20 cellular contexts compared by ENCODE assay signal in genomic region chr1:164801246-164801731, GRCh38.
DNase-seq lines count a peak whose midpoint lies in the region; ATAC-seq and TF ChIP-seq lines count a peak whose summit lies in the region.
"Had no signal": no experiment of that assay in that cellular context is flagged by ENCODE, and none has a peak within 500 bp of the region (broad histone marks: within the 10 kb centered on the region; RNA-seq: fewer than 3 reads in every experiment).

No MANE protein-coding gene starts in this region.

- no peaks in the 10 kb centered on the region for H3K27me3 Mint-ChIP-seq in mesothelial cell of epicardium (ENCODE audit: low read depth)
- no peaks in the 10 kb centered on the region for H3K27me3 Mint-ChIP-seq in stimulated activated naive CD8-positive, alpha-beta T cell treated with anti-CD3 and anti-CD28 coated beads, Interleukin-15, amount 100 ng/mL, for 72 hours
- H3K27me3 Mint-ChIP-seq: activated CD4-positive, alpha-beta T cell treated with anti-CD3 and anti-CD28 coated beads for 36 hours; dendritic cell treated with granulocyte-macrophage colony-stimulating factor and Interleukin-4, amounts not matched to agents 40 ng/mL and 50 ng/mL, for 4 days had no signal

- peaks cover 19% of the 10 kb centered on the region for H3K4me1 Mint-ChIP-seq in mesothelial cell of epicardium
- no peaks in the 10 kb centered on the region for H3K4me1 Mint-ChIP-seq in stimulated activated naive CD8-positive, alpha-beta T cell treated with anti-CD3 and anti-CD28 coated beads, Interleukin-15, amount 100 ng/mL, for 72 hours
- H3K4me1 Mint-ChIP-seq: activated CD4-positive, alpha-beta T cell treated with anti-CD3 and anti-CD28 coated beads for 36 hours had no signal

- peak overlapping the region; percentile 35 for H3K4me3 ChIP-seq in coronary artery
- H3K4me3 ChIP-seq in skeletal muscle tissue (ENCODE audit: low read length in 3 of 3), result peak overlapping the region in 1 of 3 donors; percentile 37
- no peak overlapping the region for H3K4me3 ChIP-seq in SJCRH30
- no peak overlapping the region for H3K4me3 ChIP-seq in ovary
- H3K4me3 ChIP-seq: HAP-1, heart left ventricle, PC-9, vagina had no signal

- TF ChIP-seq CTCF in coronary artery (IDR thresholded peaks at IDR 0.05) (no peak), mesothelial cell of epicardium (IDR thresholded peaks at IDR 0.05; ENCODE audit: unreplicated experiment) (no peak), ovary (IDR thresholded peaks at IDR 0.05) (no peak)

- H3K27me3 ChIP-seq in skeletal muscle tissue (ENCODE audit: control insufficient read depth in 3 of 3, insufficient read depth in 3 of 3, low read length in 3 of 3) (no peaks in the 10 kb centered on the region), SJCRH30 (no peaks in the 10 kb centered on the region), ovary (no peaks in the 10 kb centered on the region)
- H3K27me3 ChIP-seq: heart left ventricle, vagina had no signal

- no peak overlapping the region for H3K9ac ChIP-seq in skeletal muscle tissue (ENCODE audit: low read depth in 1 of 3, low read length in 3 of 3)
- H3K9ac ChIP-seq: SK-N-SH had no signal

- H3K4me1 ChIP-seq in skeletal muscle tissue (ENCODE audit: control insufficient read depth in 3 of 3, insufficient read depth in 3 of 3, low read length in 3 of 3), result peaks cover 16 to 43% (median 16%) of the 10 kb centered on the region in 3 donors
- H3K4me1 ChIP-seq in SJCRH30, result peaks cover 42% of the 10 kb centered on the region
- H3K4me1 ChIP-seq in ovary (ENCODE audit: insufficient read depth), result peaks cover 16% of the 10 kb centered on the region

- peaks cover 8 to 10% (median 10%) of the 10 kb centered on the region in 3 donors for H3K36me3 ChIP-seq in skeletal muscle tissue (ENCODE audit: control insufficient read depth in 3 of 3, insufficient read depth in 3 of 3, low read length in 3 of 3)
- peaks cover 4% of the 10 kb centered on the region; the same call in 1 of the 2 replicates for H3K36me3 ChIP-seq in SJCRH30
- no peaks in the 10 kb centered on the region for H3K36me3 ChIP-seq in ovary
- H3K36me3 ChIP-seq: HAP-1 had no signal

- peak; percentile 18 for DNase-seq in G401 (ENCODE audit: low spot score)
- no peak for DNase-seq in coronary artery (ENCODE audit: low spot score)
- DNase-seq in mesothelial cell of epicardium (ENCODE audit: low spot score in 2 of 2, unreplicated experiment in 2 of 2), result no peak
- no peak for DNase-seq in activated CD4-positive, CD25-positive, alpha-beta regulatory T cell (lab: John Stamatoyannopoulos, UW)
- no peak for DNase-seq in SJCRH30
- no peak for DNase-seq in ovary
- no peak for DNase-seq in stimulated activated naive CD8-positive, alpha-beta T cell treated with anti-CD3 and anti-CD28 coated beads, Interleukin-15, amount 100 ng/mL, for 72 hours
- DNase-seq: activated CD4-positive, alpha-beta T cell treated with anti-CD3 and anti-CD28 coated beads for 36 hours; activated gamma-delta T cell treated with Interleukin-2 at 50 U/mL for 16 hours; CD8-positive, alpha-beta T cell; erythroblast; heart left ventricle; NCI-H1105; PC-9; SK-N-SH; stimulated activated naive CD4-positive, alpha-beta T cell had no signal

- H3K9me3 ChIP-seq in skeletal muscle tissue (ENCODE audit: control insufficient read depth in 3 of 3, low read length in 3 of 3), result no peaks in the 10 kb centered on the region
- H3K9me3 ChIP-seq in SJCRH30 (replicated peaks), result no peaks in the 10 kb centered on the region
- H3K9me3 ChIP-seq in ovary, result no peaks in the 10 kb centered on the region
- H3K9me3 ChIP-seq: HAP-1, heart left ventricle, SK-N-SH, vagina had no signal

- no peaks in the 10 kb centered on the region for H3K9me3 Mint-ChIP-seq in mesothelial cell of epicardium
- H3K9me3 Mint-ChIP-seq in stimulated activated naive CD8-positive, alpha-beta T cell treated with anti-CD3 and anti-CD28 coated beads, Interleukin-15, amount 100 ng/mL, for 72 hours, result no peaks in the 10 kb centered on the region
- H3K9me3 Mint-ChIP-seq: CD8-positive, alpha-beta T cell; dendritic cell treated with granulocyte-macrophage colony-stimulating factor and Interleukin-4, amounts not matched to agents 40 ng/mL and 50 ng/mL, for 4 days had no signal

- no peak for ATAC-seq in stimulated activated naive CD8-positive, alpha-beta T cell treated with anti-CD3 and anti-CD28 coated beads, Interleukin-15, amount 100 ng/mL, for 72 hours
- ATAC-seq: activated CD4-positive, alpha-beta T cell treated with anti-CD3 and anti-CD28 coated beads for 36 hours; CD8-positive, alpha-beta T cell had no signal

- no peak for TF ChIP-seq POLR2A in ovary (IDR thresholded peaks at IDR 0.05)

- TF ChIP-seq EP300 in ovary (IDR thresholded peaks at IDR 0.05), result no peak

- intact Hi-C loops in ovary (cut with DNase I), result no loop called here

- peak overlapping the region; percentile 75 to 77 for H3K27ac ChIP-seq in coronary artery
- peak overlapping the region; percentile 61 for H3K27ac ChIP-seq in skeletal muscle tissue (ENCODE audit: low read depth, low read length)
- H3K27ac ChIP-seq in SJCRH30, result no peak overlapping the region
- H3K27ac ChIP-seq in ovary, result peak overlapping the region in 1 of 2 donors; percentile 4
- H3K27ac ChIP-seq: PC-9, vagina had no signal

- peaks cover 58% of the 10 kb centered on the region for H3K36me3 Mint-ChIP-seq in mesothelial cell of epicardium
- H3K36me3 Mint-ChIP-seq: CD8-positive, alpha-beta T cell had no signal

- H3K4me3 Mint-ChIP-seq in mesothelial cell of epicardium, result no peak overlapping the region
- H3K4me3 Mint-ChIP-seq in stimulated activated naive CD8-positive, alpha-beta T cell treated with anti-CD3 and anti-CD28 coated beads, Interleukin-15, amount 100 ng/mL, for 72 hours, result no peak overlapping the region
- H3K4me3 Mint-ChIP-seq: activated CD4-positive, alpha-beta T cell treated with anti-CD3 and anti-CD28 coated beads for 36 hours; CD8-positive, alpha-beta T cell; dendritic cell treated with granulocyte-macrophage colony-stimulating factor and Interleukin-4, amounts not matched to agents 40 ng/mL and 50 ng/mL, for 4 days had no signal

- H3K27ac Mint-ChIP-seq in mesothelial cell of epicardium, result peak overlapping the region; percentile 77
- no peak overlapping the region for H3K27ac Mint-ChIP-seq in stimulated activated naive CD8-positive, alpha-beta T cell treated with anti-CD3 and anti-CD28 coated beads, Interleukin-15, amount 100 ng/mL, for 72 hours
- H3K27ac Mint-ChIP-seq: activated CD4-positive, alpha-beta T cell treated with anti-CD3 and anti-CD28 coated beads for 36 hours; CD8-positive, alpha-beta T cell; dendritic cell treated with granulocyte-macrophage colony-stimulating factor and Interleukin-4, amounts not matched to agents 40 ng/mL and 50 ng/mL, for 4 days had no signal

- WGBS in ovary, 3 donors, result 49 to 76% (median 65%) methylated on average over 6 of the region's 6 CpGs

- in situ Hi-C loops in G401 (cut with HindIII; ENCODE audit: low sequenced_read_pairs), result no loop called here
